In the genomic region with DNA sequence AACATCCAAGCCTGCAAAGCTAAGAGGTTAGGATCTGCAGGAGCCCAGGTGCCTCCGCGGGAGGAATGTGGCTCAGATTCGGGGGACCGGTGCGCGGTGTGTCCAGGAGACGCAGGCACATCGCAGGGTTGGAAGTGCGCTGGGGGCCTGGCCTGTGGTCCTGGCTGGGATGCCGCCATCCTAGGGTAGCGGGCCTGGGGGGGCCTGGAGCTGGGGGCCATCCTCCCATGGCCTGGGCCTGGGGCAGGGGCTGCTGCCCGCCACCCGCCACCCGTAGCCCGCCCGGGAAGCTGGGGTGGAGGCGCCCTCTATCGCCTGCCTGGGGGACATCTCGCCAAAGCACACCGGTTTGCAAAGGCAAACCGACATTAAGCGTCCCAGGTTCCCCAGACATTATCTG, we compare ENCODE assay signal across 8 cellular contexts.
A peak's percentile ranks its signal among the peaks of the same experiment; 100 is the strongest.
DNase-seq lines count a peak whose midpoint lies in the region; ATAC-seq and TF ChIP-seq lines count a peak whose summit lies in the region.

No MANE protein-coding gene starts in this region.

- H3K4me3 ChIP-seq in astrocyte of the spinal cord (ENCODE audit: low read depth, low read length), result no peak overlapping the region

- peak; percentile 75 for TF ChIP-seq CTCF in astrocyte of the spinal cord (IDR thresholded peaks at IDR 0.05; ENCODE audit: low read depth, low read length)

- in situ Hi-C loops in astrocyte of the spinal cord (cut with HindIII; ENCODE audit: low sequenced_read_pairs), result no loop called here

- DNase-seq in stimulated activated CD4-positive, alpha-beta T cell treated with anti-CD3 and anti-CD28 coated beads, Interleukin-4, amount 100 ng/mL, for 1 hour, result peak; percentile 8
- DNase-seq in stimulated activated CD4-positive, alpha-beta T cell treated with anti-CD3 and anti-CD28 coated beads, Interleukin-4, amount 100 ng/mL, for 24 hours, result no peak
- DNase-seq in astrocyte of the spinal cord (ENCODE audit: low read depth, low spot score) (peak; percentile 16), kidney tubule cell (ENCODE audit: low spot score) (peak; percentile 24), A172 (ENCODE audit: low spot score) (no peak), NCI-H2029 (lab: John Stamatoyannopoulos, UW) (no peak)
- no peak for DNase-seq in activated CD4-positive, CD25-positive, alpha-beta regulatory T cell (lab: John Stamatoyannopoulos, UW)

- ATAC-seq in HG03521 (IDR thresholded peaks at IDR 0.05; ENCODE audit: unreplicated experiment), result no peak

Comparison
In these comparisons a context has a peak if more than half of its experiments do, and no peak if none do; other contexts are left out.
1. DNase-seq: peak in stimulated activated CD4-positive, alpha-beta T cell treated with anti-CD3 and anti-CD28 coated beads, Interleukin-4, amount 100 ng/mL, for 1 hour (single experiment), astrocyte of the spinal cord (single experiment) and kidney tubule cell (single experiment); none in stimulated activated CD4-positive, alpha-beta T cell treated with anti-CD3 and anti-CD28 coated beads, Interleukin-4, amount 100 ng/mL, for 24 hours (single experiment), A172 (single experiment), activated CD4-positive, CD25-positive, alpha-beta regulatory T cell (0 of 4) and NCI-H2029 (single experiment).